ENCODE assay signal across 22 cellular contexts in the genomic region with DNA sequence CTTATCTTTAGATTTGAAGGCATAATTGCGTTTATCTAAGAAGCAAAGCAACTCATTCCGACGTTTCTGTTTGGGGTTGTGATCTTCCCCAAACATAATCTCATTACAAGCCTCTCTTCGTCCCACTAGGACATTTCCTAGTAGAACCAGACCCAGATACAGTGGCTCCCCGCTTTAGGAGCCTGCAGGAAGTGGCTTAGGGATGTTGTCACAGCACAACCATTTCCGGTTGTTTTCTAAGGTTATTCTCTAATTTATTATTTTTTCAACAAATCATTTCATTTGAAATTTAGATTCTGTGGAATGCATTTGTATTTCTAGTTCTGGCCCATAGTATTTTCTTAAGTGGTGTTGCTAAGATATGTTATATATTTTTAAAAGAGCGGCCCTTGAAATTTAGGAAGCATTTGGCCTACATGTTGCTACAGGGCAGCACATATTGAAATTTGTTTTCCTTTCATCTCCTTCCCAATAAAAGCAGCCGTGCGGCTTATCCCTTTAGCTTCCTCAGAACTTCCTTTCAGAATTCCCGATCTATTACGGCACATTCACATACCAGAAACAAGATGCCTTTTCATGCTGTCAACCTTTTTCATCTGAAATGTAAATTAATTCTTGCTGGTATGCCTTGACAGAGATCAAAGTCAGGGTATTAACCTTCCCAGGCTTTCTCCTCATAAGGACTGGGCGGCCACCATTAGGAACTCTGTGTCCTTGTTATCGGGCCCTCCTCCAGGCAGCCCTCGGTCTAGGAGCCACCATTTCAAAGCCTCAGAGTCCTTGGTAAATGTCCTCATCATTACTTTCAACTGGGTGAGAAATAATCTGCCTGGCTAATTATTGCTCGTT.
DNase-seq lines count a peak whose midpoint lies in the region; ATAC-seq and TF ChIP-seq lines count a peak whose summit lies in the region.
"Had no signal": no experiment of that assay in that cellular context is flagged by ENCODE, and none has a peak within 500 bp of the region (broad histone marks: within the 10 kb centered on the region; RNA-seq: fewer than 3 reads in every experiment).

No MANE protein-coding gene starts in this region.

- H3K27me3 ChIP-seq in NT2/D1 (ENCODE audit: insufficient read depth, insufficient read length) (no peaks in the 10 kb centered on the region), colonic mucosa (no peaks in the 10 kb centered on the region), iPS-20b (ENCODE audit: insufficient read depth, low read length) (peaks cover 20% of the 10 kb centered on the region)
- H3K27me3 ChIP-seq: stomach, transverse colon had no signal

- no peaks in the 10 kb centered on the region for H3K9me3 ChIP-seq in NT2/D1 (ENCODE audit: insufficient read depth, low read length)
- no peaks in the 10 kb centered on the region for H3K9me3 ChIP-seq in colonic mucosa
- no peaks in the 10 kb centered on the region for H3K9me3 ChIP-seq in iPS-20b (ENCODE audit: insufficient read depth, low read depth, low read length)
- H3K9me3 ChIP-seq: lower lobe of right lung, stomach, transverse colon had no signal

- H3K9ac ChIP-seq in NT2/D1 (ENCODE audit: insufficient read length, low read depth) (peak overlapping the region; percentile 61), colonic mucosa (ENCODE audit: low read depth in 2 of 2, low read length in 2 of 2) (no peak overlapping the region), iPS-20b (ENCODE audit: low read depth, low read length) (0 out of 2 replicates have a peak overlapping the region, but pooled peaks have one; percentile 5)
- H3K9ac ChIP-seq: parathyroid adenoma had no signal

- TF ChIP-seq CTCF in colonic mucosa (IDR thresholded peaks at IDR 0.05), result no peak

- ATAC-seq in HG02678 (IDR thresholded peaks at IDR 0.05; ENCODE audit: unreplicated experiment) (no peak), HG02759 (IDR thresholded peaks at IDR 0.05; ENCODE audit: unreplicated experiment) (no peak), left colon (no peak)
- ATAC-seq: activated T-helper 17 cell treated with anti-CD3 and anti-CD28 coated beads, Interleukin-2, amount 50 U/mL, for 72 hours; lower lobe of right lung; sciatic nerve; T-helper 17 cell had no signal

- intact Hi-C loops in colonic mucosa (cut with DNase I), result no loop called here
- intact Hi-C loops in left colon (cut with DNase I, micrococcal nuclease), result no loop called here

- H3K4me3 ChIP-seq in NT2/D1 (ENCODE audit: insufficient read length, low read depth) (no peak overlapping the region), colonic mucosa (no peak overlapping the region), iPS-20b (ENCODE audit: low read length) (peak overlapping the region; percentile 51)
- H3K4me3 ChIP-seq: lower lobe of right lung, stomach, transverse colon had no signal

- H3K4me1 ChIP-seq in NT2/D1 (ENCODE audit: insufficient read depth, insufficient read length) (no peaks in the 10 kb centered on the region), colonic mucosa (no peaks in the 10 kb centered on the region), iPS-20b (ENCODE audit: insufficient read depth, low read length) (peaks cover 59% of the 10 kb centered on the region)

- DNase-seq in NT2/D1 (ENCODE audit: low read depth, low spot score), result no peak
- DNase-seq in colonic mucosa, result peak; percentile 7
- peak; percentile 57 for DNase-seq in pulmonary artery endothelial cell (ENCODE audit: low read depth, low spot score)
- DNase-seq in HuH-7.5 (ENCODE audit: low spot score), result no peak
- no peak for DNase-seq in left colon
- DNase-seq: activated CD4-positive, alpha-beta T cell treated with anti-CD3 and anti-CD28 coated beads, Interleukin-2, amount 10 ng/mL, durations not matched to agents 7 days and 5 days; CD8-positive, alpha-beta memory T cell; GF-D8; HCEC 1CT; lower lobe of right lung; NCI-H1417; NCI-H510A treated with DMSO at 0.1 percent for 48 hours; stimulated activated CD4-positive, alpha-beta T cell treated with anti-CD3 and anti-CD28 coated beads, Interleukin-15, amount 100 ng/mL, for 24 hours; stomach; T-helper 17 cell; transverse colon had no signal

- H3K36me3 ChIP-seq in NT2/D1 (ENCODE audit: insufficient read depth, insufficient read length, low read length) (no peaks in the 10 kb centered on the region), colonic mucosa (no peaks in the 10 kb centered on the region), iPS-20b (ENCODE audit: insufficient read depth, low read depth, low read length) (no peaks in the 10 kb centered on the region)
- H3K36me3 ChIP-seq: lower lobe of right lung, stomach, transverse colon had no signal

- H3K27ac ChIP-seq in colonic mucosa (no peak overlapping the region), iPS-20b (ENCODE audit: low read length) (no peak overlapping the region)
- H3K27ac ChIP-seq: lower lobe of right lung, parathyroid adenoma, stomach, transverse colon had no signal

Comparison
In these comparisons a context has a peak if more than half of its experiments do, and no peak if none do; other contexts are left out.
1. DNase-seq: peak in colonic mucosa (single experiment) and pulmonary artery endothelial cell (single experiment); none in NT2/D1 (single experiment), HuH-7.5 (single experiment) and left colon (0 of 2).
2. H3K9ac ChIP-seq: peak in NT2/D1 (single experiment) and iPS-20b (single experiment); none in colonic mucosa (0 of 2).